1 cellular context compared by ENCODE assay signal in the genomic region with DNA sequence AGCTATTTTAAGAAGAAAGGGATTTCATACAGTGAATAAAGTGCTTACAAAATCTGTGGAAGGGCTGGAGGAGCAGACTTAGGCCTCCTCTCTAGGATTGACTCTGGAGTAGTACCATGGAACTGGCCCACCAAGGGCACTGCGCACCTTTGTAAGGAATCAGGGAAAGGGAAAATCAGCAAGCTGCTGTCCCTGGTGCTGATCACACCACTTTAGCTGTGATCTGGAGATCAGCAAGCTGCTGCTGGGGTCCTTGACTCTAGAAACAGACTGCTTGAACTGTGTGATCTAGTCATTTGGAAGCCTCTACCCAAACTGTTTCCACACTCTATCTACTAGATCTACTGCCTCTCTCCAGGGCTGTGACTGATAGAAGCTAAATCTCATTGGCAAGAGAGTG.
TF ChIP-seq lines count a peak whose summit lies in the region.

No MANE protein-coding gene starts in this region.

TF ChIP-seq in endothelial cell of umbilical vein, 7 proteins besides CTCF, POLR2A, EP300 and RAD21:
- no peak for TF ChIP-seq FOS (IDR thresholded peaks at IDR 0.05; ENCODE audit: borderline replicate concordance, insufficient read depth, low read length)
- no peak for TF ChIP-seq JUN (IDR thresholded peaks at IDR 0.05; ENCODE audit: borderline replicate concordance, insufficient read depth, insufficient read length, low read depth)
- TF ChIP-seq, protein P1, sequence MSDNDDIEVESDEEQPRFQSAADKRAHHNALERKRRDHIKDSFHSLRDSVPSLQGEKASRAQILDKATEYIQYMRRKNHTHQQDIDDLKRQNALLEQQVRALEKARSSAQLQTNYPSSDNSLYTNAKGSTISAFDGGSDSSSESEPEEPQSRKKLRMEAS (IDR thresholded peaks at IDR 0.05; ENCODE audit: insufficient read depth, insufficient read length): no peak
- no peak for TF ChIP-seq EZH2 (IDR thresholded peaks at IDR 0.05; ENCODE audit: borderline replicate concordance, low read depth, low read length, severe bottlenecking)
- no peak for TF ChIP-seq POLR2AphosphoS5 (IDR thresholded peaks at IDR 0.05; ENCODE audit: insufficient read depth, low read depth, low read length)
- no peak for TF ChIP-seq MYC (IDR thresholded peaks at IDR 0.05; ENCODE audit: low read depth, low read length)
- TF ChIP-seq GATA2 (IDR thresholded peaks at IDR 0.05; ENCODE audit: insufficient read depth, insufficient read length, low read depth, low read length): no peak
TF ChIP-seq in endothelial cell of umbilical vein: peak in this region for 0.
